Comparison of ENCODE assay signal across 8 cellular contexts in genomic region chr4:986949-987688, GRCh38. TPM values are rescaled to one million over a fixed set of nuclear protein-coding genes. Genes with fewer than 3 reads are reported as not detected.
A peak's percentile ranks its signal among the peaks of the same experiment; 100 is the strongest.
DNase-seq lines count a peak whose midpoint lies in the region; ATAC-seq, FAIRE-seq and TF ChIP-seq lines count a peak whose summit lies in the region.

Gene IDUA, plus strand, starts transcription at chr4:987044. Its CDS starts 41 bp downstream, at chr4:987085.

- H3K9ac ChIP-seq in keratinocyte (ENCODE audit: control insufficient read depth, extremely low read depth, insufficient read depth, low read length): peak within 1 kb of the TSS; percentile 37

- H3K27me3 Mint-ChIP-seq in activated B cell treated with CpG ODN at 0.5 μM for 24 hours: no peaks in the 10 kb centered on the region

- H3K27me3 ChIP-seq in bronchial epithelial cell (ENCODE audit: control insufficient read depth, insufficient read depth, low read length): no peaks in the 10 kb centered on the region
- no peaks in the 10 kb centered on the region for H3K27me3 ChIP-seq in keratinocyte (ENCODE audit: control insufficient read depth, extremely low read depth, insufficient read depth, low read length)

- H3K36me3 ChIP-seq in bronchial epithelial cell (ENCODE audit: control insufficient read depth, insufficient read depth, low read length): peaks cover 5% of the 10 kb centered on the region
- no peaks in the 10 kb centered on the region for H3K36me3 ChIP-seq in keratinocyte (ENCODE audit: control insufficient read depth in 2 of 2, extremely low read depth in 1 of 2, insufficient read depth in 2 of 2, low read length in 2 of 2)

- H3K9me1 ChIP-seq in keratinocyte (ENCODE audit: control insufficient read depth, extremely low read depth, insufficient read depth, low read length): no peaks in the 10 kb centered on the region

- H2AFZ ChIP-seq in keratinocyte (ENCODE audit: control insufficient read depth, low read length): peak within 1 kb of the TSS; percentile 84

- dilution Hi-C loops in keratinocyte (cut with MboI; ENCODE audit: extremely low pct_ligation_motif_present, low sequenced_read_pairs): no loop called here

- POLR2A ChIA-PET in HEK293T (lab: Yijun Ruan, JAX) (interaction anchor here (0.5 to 1.8 kb wide), 10 partner anchors 12 to 245 kb away, joined by 3 to 11 read pairs (median 4); partner anchors contain the start of genes GAK and TMEM175), activated B cell treated with CpG ODN at 0.5 μM for 24 hours (lab: Charles Lee) (interaction anchor here (0.6 to 2.3 kb wide), 9 partner anchors 14 to 282 kb away, joined by 3 to 17 read pairs (median 6); partner anchors contain the start of genes DGKQ, GAK, PCGF3 and TMEM175)

- H3K27ac Mint-ChIP-seq in activated B cell treated with CpG ODN at 0.5 μM for 24 hours: peak within 1 kb of the TSS; percentile 76

- no peaks in the 10 kb centered on the region for H3K9me3 Mint-ChIP-seq in activated B cell treated with CpG ODN at 0.5 μM for 24 hours

- H3K36me3 Mint-ChIP-seq in activated B cell treated with CpG ODN at 0.5 μM for 24 hours (ENCODE audit: low read depth): peaks cover 7% of the 10 kb centered on the region

- TF ChIP-seq CTCF in activated B cell treated with CpG ODN at 0.5 μM for 24 hours (IDR thresholded peaks at IDR 0.05): no peak
- TF ChIP-seq CTCF in bronchial epithelial cell (IDR thresholded peaks at IDR 0.05; ENCODE audit: insufficient read depth, low read length, severe bottlenecking): peak; percentile 53
- peak in 2 of 3 experiments; percentile 16 to 57 for TF ChIP-seq CTCF in keratinocyte (optimal IDR thresholded peaks at IDR 0.05 in 1 of 3, IDR thresholded peaks at IDR 0.05 in 1 of 3, conservative IDR thresholded peaks at IDR 0.05 in 1 of 3; ENCODE audit: extremely low read depth in 1 of 3, insufficient read depth in 2 of 3, low read length in 3 of 3)

- peak; percentile 91 for DNase-seq in GM12891 (ENCODE audit: insufficient read length, low spot score)
- peak; percentile 70 for DNase-seq in HEK293T (ENCODE audit: extremely low spot score)
- DNase-seq in NCI-H1092 treated with DMSO at 0.1 percent for 48 hours (lab: John Stamatoyannopoulos, UW): peak; percentile 75
- peak; percentile 86 for DNase-seq in activated B cell treated with CpG ODN at 0.5 μM for 24 hours
- peak; percentile 84 for DNase-seq in bronchial epithelial cell (ENCODE audit: low read depth)
- no peak for DNase-seq in keratinocyte (ENCODE audit: low read depth, low spot score)
- peak; percentile 85 for DNase-seq in stimulated activated CD4-positive, alpha-beta T cell treated with anti-CD3 and anti-CD28 coated beads, Interleukin-12 subunit alpha, Interleukin-12 subunit beta, amount 100 ng/mL, for 4 hours

- TF ChIP-seq POLR2A in GM12891 (IDR thresholded peaks at IDR 0.05; ENCODE audit: low read depth, low read length): no peak

- peak within 1 kb of the TSS; percentile 82 for H3K4me2 ChIP-seq in keratinocyte (ENCODE audit: control insufficient read depth, extremely low read depth, insufficient read depth, low read depth, low read length)

- peaks cover 19% of the 10 kb centered on the region for H3K4me1 Mint-ChIP-seq in activated B cell treated with CpG ODN at 0.5 μM for 24 hours

- peak; percentile 88 for FAIRE-seq in GM12891 (lab: Jason Lieb, UNC)
- no peak for FAIRE-seq in bronchial epithelial cell (lab: Jason Lieb, UNC)
- FAIRE-seq in keratinocyte (lab: Jason Lieb, UNC): no peak

- H3K9me3 ChIP-seq in keratinocyte (ENCODE audit: control insufficient read depth, low read depth, low read length): no peaks in the 10 kb centered on the region

- intact Hi-C loops in activated B cell treated with CpG ODN at 0.5 μM for 24 hours (cut with micrococcal nuclease): loop anchor here (1.0 to 10.0 kb wide), 10 partner anchors 12 to 652 kb away; partner anchors contain the start of genes ATP5ME, DGKQ, GAK and MYL5

- H3K4me1 ChIP-seq in keratinocyte (ENCODE audit: control insufficient read depth, extremely low read depth, insufficient read depth, low read length): peaks cover 11% of the 10 kb centered on the region

- H3K4me3 ChIP-seq in bronchial epithelial cell (ENCODE audit: low read depth, low read length) (peak within 1 kb of the TSS; percentile 59), keratinocyte (ENCODE audit: control insufficient read depth in 2 of 3, extremely low read depth in 1 of 3, insufficient read depth in 2 of 3, low read depth in 1 of 3, low read length in 3 of 3) (peak within 1 kb of the TSS; percentile 53 to 70 (median 63))

- CTCF ChIA-PET in HEK293T (lab: Yijun Ruan, JAX): interaction anchor here (0.5 to 1.1 kb wide), 6 partner anchors 8 to 743 kb away, joined by 3 to 9 read pairs (median 3); no protein-coding TSS in a partner anchor
- CTCF ChIA-PET in activated B cell treated with CpG ODN at 0.5 μM for 24 hours (lab: Charles Lee): interaction anchor here (0.6 to 3.7 kb wide), 24 partner anchors 22 to 744 kb away, joined by 3 to 43 read pairs (median 4); partner anchors contain the start of genes GAK and TMEM175

- no peaks in the 10 kb centered on the region for H4K20me1 ChIP-seq in keratinocyte (ENCODE audit: control insufficient read depth, extremely low read depth, insufficient read depth, low read length)

- H3K4me3 Mint-ChIP-seq in activated B cell treated with CpG ODN at 0.5 μM for 24 hours: peak within 1 kb of the TSS; percentile 83

- H3K79me2 ChIP-seq in keratinocyte (ENCODE audit: control insufficient read depth, insufficient read depth, low read length): no peaks in the 10 kb centered on the region

- H3K27ac ChIP-seq in keratinocyte (ENCODE audit: control insufficient read depth, insufficient read depth, low read length): no peak within 1 kb of the TSS

- ATAC-seq in activated B cell treated with CpG ODN at 0.5 μM for 24 hours (ENCODE audit: low read depth) (peak; percentile 87), HG03378 (IDR thresholded peaks at IDR 0.05; ENCODE audit: unreplicated experiment) (no peak)

TF ChIP-seq in GM12891, 5 proteins besides CTCF, POLR2A, EP300 and RAD21:
- TF ChIP-seq TAF1 (IDR thresholded peaks at IDR 0.05; ENCODE audit: low read depth, low read length): no peak
- TF ChIP-seq PAX5 (IDR thresholded peaks at IDR 0.05; ENCODE audit: insufficient read depth, low read length, severe bottlenecking): no peak
- no peak for TF ChIP-seq SPI1 (IDR thresholded peaks at IDR 0.05; ENCODE audit: low read depth, low read length)
- no peak for TF ChIP-seq POU2F2 (IDR thresholded peaks at IDR 0.05; ENCODE audit: low read depth, low read length)
- TF ChIP-seq POLR2AphosphoS5 (IDR thresholded peaks at IDR 0.05; ENCODE audit: low read depth, low read length): no peak
TF ChIP-seq in GM12891: peak in this region for 0.

TF ChIP-seq in HEK293T, 16 proteins besides CTCF, POLR2A, EP300 and RAD21:
- no peak for TF ChIP-seq ZNF384 (IDR thresholded peaks at IDR 0.05)
- TF ChIP-seq BHLHE40 (IDR thresholded peaks at IDR 0.05; ENCODE audit: borderline replicate concordance): no peak
- no peak for TF ChIP-seq FOXM1 (IDR thresholded peaks at IDR 0.05; ENCODE audit: borderline replicate concordance)
- TF ChIP-seq ELF4 (IDR thresholded peaks at IDR 0.05): no peak
- no peak for TF ChIP-seq FOXK2 (IDR thresholded peaks at IDR 0.05)
- peak; percentile 41; the same call in 1 of the 2 replicates for TF ChIP-seq LEF1 (IDR thresholded peaks at IDR 0.05; ENCODE audit: borderline replicate concordance)
TF ChIP-seq in HEK293T: peak in this region for 1.

RNA-seq across cellular contexts. Expression of gene IDUA, which starts in this region (rescaled TPM):
- polyA plus RNA-seq in GM12891 (2012; ENCODE audit: low read depth, missing spikeins): 2.3 TPM
- total RNA-seq in activated B cell treated with CpG ODN at 0.5 μM for 24 hours: 24.7 and 32.9 TPM in 2 replicates
- total RNA-seq in bronchial epithelial cell: 2.6 and 4.2 TPM in 2 replicates
- 0.74 to 3.9 TPM (median 1.2 TPM) in 3 replicates for polyA plus RNA-seq in keratinocyte
- 5.5 TPM for polyA plus RNA-seq in keratinocyte (2011; ENCODE audit: low read depth)
- polyA plus RNA-seq in keratinocyte (2011; cell fraction: cytosol; rRNA removed): 0.22 and 1.1 TPM in 2 replicates
- 14.6 and 27.2 TPM in 2 replicates for polyA plus RNA-seq in keratinocyte (2011; cell fraction: nucleus; rRNA removed)
- 1.7 and 6.6 TPM in 2 replicates for polyA plus RNA-seq in keratinocyte (2012; ENCODE audit: low replicate concordance)
- 0.85 to 2.4 TPM (median 1.4 TPM) in 3 replicates for polyA minus RNA-seq in keratinocyte
- polyA minus RNA-seq in keratinocyte (2011; cell fraction: cytosol; rRNA and poly(A)+ RNA removed): 3.5 TPM
- 5.4 and 8.7 TPM in 2 replicates for polyA minus RNA-seq in keratinocyte (2011; cell fraction: nucleus; rRNA and poly(A)+ RNA removed)
